In genomic region chr5:149035282-149035882, GRCh38 we compare ENCODE assay signal across 8 cellular contexts.
DNase-seq lines count a peak whose midpoint lies in the region; ATAC-seq, FAIRE-seq and TF ChIP-seq lines count a peak whose summit lies in the region.

No MANE protein-coding gene starts in this region.

- in situ Hi-C loops in astrocyte of the spinal cord (cut with HindIII; ENCODE audit: low sequenced_read_pairs), result no loop called here

- TF ChIP-seq CTCF in astrocyte of the spinal cord (IDR thresholded peaks at IDR 0.05; ENCODE audit: low read depth, low read length), result peak; percentile 93

- peak; percentile 91 for ATAC-seq in HG02870 (IDR thresholded peaks at IDR 0.05; ENCODE audit: unreplicated experiment)

- DNase-seq in NCI-H1436 (lab: John Stamatoyannopoulos, UW), result peak; percentile 62
- no peak for DNase-seq in NCI-H1436 treated with DMSO at 0.1 percent for 48 hours (lab: John Stamatoyannopoulos, UW)
- DNase-seq in NCI-H2029 treated with DMSO at 0.1 percent for 48 hours (lab: John Stamatoyannopoulos, UW), result peak; percentile 63
- DNase-seq in astrocyte of the spinal cord (ENCODE audit: low read depth, low spot score), result peak; percentile 79
- DNase-seq in iPS DF 19.7 (ENCODE audit: low read depth, low spot score), result peak; percentile 35
- peak; percentile 56 for DNase-seq in stimulated activated CD4-positive, alpha-beta T cell treated with anti-CD3 and anti-CD28 coated beads, Interleukin-12 subunit alpha, Interleukin-12 subunit beta, amount 100 ng/mL, for 4 hours

- no peak overlapping the region for H3K4me3 ChIP-seq in astrocyte of the spinal cord (ENCODE audit: low read depth, low read length)

- peak; percentile 66 for FAIRE-seq in TTC549 (lab: Jason Lieb, UNC)
